In the genomic region with DNA sequence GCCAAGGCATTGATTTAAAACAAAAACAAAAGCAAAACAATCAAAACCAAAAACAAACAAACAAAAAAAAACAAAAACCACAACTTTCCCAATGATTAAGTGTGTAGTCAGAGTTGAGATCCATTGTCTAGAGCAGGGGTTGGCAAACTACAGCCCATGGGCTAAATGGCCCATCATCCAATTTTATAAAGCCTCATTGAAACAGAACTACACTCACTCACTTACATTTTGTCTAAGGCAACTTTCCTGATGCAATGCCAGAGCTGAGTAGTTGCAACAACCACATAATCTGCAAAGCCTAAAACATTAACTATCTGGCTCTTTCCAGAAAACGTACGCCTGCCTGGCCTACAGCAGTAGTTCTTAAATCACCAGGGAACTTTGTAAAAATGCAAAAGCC, we compare ENCODE assay signal across 2 cellular contexts.
TF ChIP-seq lines count a peak whose summit lies in the region.

No MANE protein-coding gene starts in this region.

TF ChIP-seq in SK-N-SH treated with all-trans-retinoic acid at 6 μM for 48 hours, 23 proteins besides CTCF, POLR2A, EP300 and RAD21 (continued from another document):
- TF ChIP-seq, protein P1, sequence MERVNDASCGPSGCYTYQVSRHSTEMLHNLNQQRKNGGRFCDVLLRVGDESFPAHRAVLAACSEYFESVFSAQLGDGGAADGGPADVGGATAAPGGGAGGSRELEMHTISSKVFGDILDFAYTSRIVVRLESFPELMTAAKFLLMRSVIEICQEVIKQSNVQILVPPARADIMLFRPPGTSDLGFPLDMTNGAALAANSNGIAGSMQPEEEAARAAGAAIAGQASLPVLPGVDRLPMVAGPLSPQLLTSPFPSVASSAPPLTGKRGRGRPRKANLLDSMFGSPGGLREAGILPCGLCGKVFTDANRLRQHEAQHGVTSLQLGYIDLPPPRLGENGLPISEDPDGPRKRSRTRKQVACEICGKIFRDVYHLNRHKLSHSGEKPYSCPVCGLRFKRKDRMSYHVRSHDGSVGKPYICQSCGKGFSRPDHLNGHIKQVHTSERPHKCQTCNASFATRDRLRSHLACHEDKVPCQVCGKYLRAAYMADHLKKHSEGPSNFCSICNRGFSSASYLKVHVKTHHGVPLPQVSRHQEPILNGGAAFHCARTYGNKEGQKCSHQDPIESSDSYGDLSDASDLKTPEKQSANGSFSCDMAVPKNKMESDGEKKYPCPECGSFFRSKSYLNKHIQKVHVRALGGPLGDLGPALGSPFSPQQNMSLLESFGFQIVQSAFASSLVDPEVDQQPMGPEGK (CRISPR knock-in tag; IDR thresholded peaks at IDR 0.05; ENCODE audit: borderline replicate concordance): no peak
- TF ChIP-seq ZNF565 (CRISPR knock-in tag; conservative IDR thresholded peaks at IDR 0.05; ENCODE audit: low read depth) (no peak), TCF4 (CRISPR knock-in tag; IDR thresholded peaks at IDR 0.05; ENCODE audit: borderline replicate concordance) (no peak), ARNTL (CRISPR knock-in tag; IDR thresholded peaks at IDR 0.05; ENCODE audit: borderline replicate concordance, low read depth) (no peak), SNAI2 (CRISPR knock-in tag; IDR thresholded peaks at IDR 0.05) (no peak), ISL1 (CRISPR knock-in tag; IDR thresholded peaks at IDR 0.05) (no peak)

TF ChIP-seq in SK-N-SH, 30 proteins besides CTCF, POLR2A, EP300 and RAD21 (continued from another document):
- no peak for TF ChIP-seq RXRA (IDR thresholded peaks at IDR 0.05; ENCODE audit: borderline replicate concordance, low read depth)
- no peak for TF ChIP-seq ELF1 (IDR thresholded peaks at IDR 0.05)
- TF ChIP-seq, protein P2, sequence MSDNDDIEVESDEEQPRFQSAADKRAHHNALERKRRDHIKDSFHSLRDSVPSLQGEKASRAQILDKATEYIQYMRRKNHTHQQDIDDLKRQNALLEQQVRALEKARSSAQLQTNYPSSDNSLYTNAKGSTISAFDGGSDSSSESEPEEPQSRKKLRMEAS (IDR thresholded peaks at IDR 0.05; ENCODE audit: low read depth): no peak; the same call in 1 of the 2 replicates
- no peak for TF ChIP-seq TAF1 (IDR thresholded peaks at IDR 0.05; ENCODE audit: borderline replicate concordance, low read depth, low read length)
- no peak for TF ChIP-seq FOXJ3 (CRISPR knock-in tag; IDR thresholded peaks at IDR 0.05)
- TF ChIP-seq, protein P3, sequence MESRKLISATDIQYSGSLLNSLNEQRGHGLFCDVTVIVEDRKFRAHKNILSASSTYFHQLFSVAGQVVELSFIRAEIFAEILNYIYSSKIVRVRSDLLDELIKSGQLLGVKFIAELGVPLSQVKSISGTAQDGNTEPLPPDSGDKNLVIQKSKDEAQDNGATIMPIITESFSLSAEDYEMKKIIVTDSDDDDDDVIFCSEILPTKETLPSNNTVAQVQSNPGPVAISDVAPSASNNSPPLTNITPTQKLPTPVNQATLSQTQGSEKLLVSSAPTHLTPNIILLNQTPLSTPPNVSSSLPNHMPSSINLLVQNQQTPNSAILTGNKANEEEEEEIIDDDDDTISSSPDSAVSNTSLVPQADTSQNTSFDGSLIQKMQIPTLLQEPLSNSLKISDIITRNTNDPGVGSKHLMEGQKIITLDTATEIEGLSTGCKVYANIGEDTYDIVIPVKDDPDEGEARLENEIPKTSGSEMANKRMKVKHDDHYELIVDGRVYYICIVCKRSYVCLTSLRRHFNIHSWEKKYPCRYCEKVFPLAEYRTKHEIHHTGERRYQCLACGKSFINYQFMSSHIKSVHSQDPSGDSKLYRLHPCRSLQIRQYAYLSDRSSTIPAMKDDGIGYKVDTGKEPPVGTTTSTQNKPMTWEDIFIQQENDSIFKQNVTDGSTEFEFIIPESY (IDR thresholded peaks at IDR 0.05; ENCODE audit: borderline replicate concordance, low read depth): no peak
- TF ChIP-seq, protein P4, sequence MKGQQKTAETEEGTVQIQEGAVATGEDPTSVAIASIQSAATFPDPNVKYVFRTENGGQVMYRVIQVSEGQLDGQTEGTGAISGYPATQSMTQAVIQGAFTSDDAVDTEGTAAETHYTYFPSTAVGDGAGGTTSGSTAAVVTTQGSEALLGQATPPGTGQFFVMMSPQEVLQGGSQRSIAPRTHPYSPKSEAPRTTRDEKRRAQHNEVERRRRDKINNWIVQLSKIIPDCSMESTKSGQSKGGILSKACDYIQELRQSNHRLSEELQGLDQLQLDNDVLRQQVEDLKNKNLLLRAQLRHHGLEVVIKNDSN (IDR thresholded peaks at IDR 0.05; ENCODE audit: borderline replicate concordance, low read depth): no peak
- no peak for TF ChIP-seq RFX5 (IDR thresholded peaks at IDR 0.05; ENCODE audit: low read length)
